In the genomic region with DNA sequence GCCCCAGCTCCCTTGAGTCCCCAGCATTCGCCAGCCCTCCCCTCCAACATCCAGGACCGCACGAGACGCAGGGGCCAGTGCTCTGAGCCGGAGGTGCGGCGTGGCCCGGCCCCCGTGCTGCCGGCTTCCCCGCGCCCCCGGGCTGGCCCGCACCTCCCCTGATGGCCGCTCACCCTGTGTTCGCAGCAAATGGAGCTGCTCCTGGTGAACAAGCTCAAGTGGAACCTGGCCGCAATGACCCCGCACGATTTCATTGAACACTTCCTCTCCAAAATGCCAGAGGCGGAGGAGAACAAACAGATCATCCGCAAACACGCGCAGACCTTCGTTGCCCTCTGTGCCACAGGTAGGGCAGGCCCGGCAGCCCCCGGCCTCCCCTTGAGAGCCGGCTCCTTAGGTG, we compare ENCODE assay signal across 8 cellular contexts. TPM values are rescaled to one million over a fixed set of nuclear protein-coding genes. Genes with fewer than 3 reads are reported as not detected.
A peak's percentile ranks its signal among the peaks of the same experiment; 100 is the strongest.
DNase-seq lines count a peak whose midpoint lies in the region; ATAC-seq and TF ChIP-seq lines count a peak whose summit lies in the region.

No MANE protein-coding gene starts in this region.

- H3K9ac ChIP-seq in Karpas-422 (ENCODE audit: low read length): no peak overlapping the region

- H3K27me3 ChIP-seq in A673 (replicated peaks; ENCODE audit: insufficient read depth, low read depth, low read length, poor library complexity) (no peaks in the 10 kb centered on the region), Karpas-422 (ENCODE audit: low read length) (no peaks in the 10 kb centered on the region)

- no TSS peak for BruUV-seq in A673 (replicated peaks; lab: Mats Ljungman, UMichigan)
- BruUV-seq in MCF 10A (replicated peaks; lab: Mats Ljungman, UMichigan): no TSS peak

- H3K4me3 ChIP-seq in A673 (ENCODE audit: low read depth, low read length, poor library complexity, severe bottlenecking) (peak overlapping the region; percentile 86), Karpas-422 (ENCODE audit: low read length) (no peak overlapping the region)

- no peak for ATAC-seq in GM18870 (IDR thresholded peaks at IDR 0.05; ENCODE audit: unreplicated experiment)
- ATAC-seq in GM21786 (IDR thresholded peaks at IDR 0.05; ENCODE audit: unreplicated experiment): no peak

- no peak overlapping the region for H2AFZ ChIP-seq in Karpas-422 (ENCODE audit: low read length)

- H3K27me3 Mint-ChIP-seq in HFFc6 (ENCODE audit: insufficient read depth) (peaks cover 58% of the 10 kb centered on the region), MCF 10A (ENCODE audit: insufficient read depth, unreplicated experiment) (no peaks in the 10 kb centered on the region), mesothelial cell of epicardium (ENCODE audit: low read depth) (peaks cover 12% of the 10 kb centered on the region)

- no peaks in the 10 kb centered on the region for H3K79me2 ChIP-seq in Karpas-422 (ENCODE audit: low read length)

- H3K9me3 Mint-ChIP-seq in HFFc6 (peaks cover 14% of the 10 kb centered on the region), MCF 10A (ENCODE audit: unreplicated experiment) (no peaks in the 10 kb centered on the region), mesothelial cell of epicardium (no peaks in the 10 kb centered on the region)

- H3K27ac ChIP-seq in A673 (ENCODE audit: low read depth, low read length, poor library complexity, severe bottlenecking): peak overlapping the region; percentile 99
- H3K27ac ChIP-seq in Karpas-422 (ENCODE audit: low read length): no peak overlapping the region

- H3K36me3 Mint-ChIP-seq in HFFc6 (ENCODE audit: low read depth): peaks cover 42% of the 10 kb centered on the region
- peaks cover 51% of the 10 kb centered on the region for H3K36me3 Mint-ChIP-seq in MCF 10A (ENCODE audit: insufficient read depth, unreplicated experiment)
- H3K36me3 Mint-ChIP-seq in mesothelial cell of epicardium: no peaks in the 10 kb centered on the region

- H3K27ac Mint-ChIP-seq in HFFc6 (peak overlapping the region; percentile 94), MCF 10A (ENCODE audit: low read depth, unreplicated experiment) (no peak overlapping the region), mesothelial cell of epicardium (peak overlapping the region; percentile 76)

- H4K20me1 ChIP-seq in Karpas-422 (ENCODE audit: insufficient read depth, low read depth, low read length): peaks cover 4% of the 10 kb centered on the region; the same call in 1 of the 2 replicates

- H3K4me1 ChIP-seq in A673 (ENCODE audit: insufficient read depth, low read length, poor library complexity, severe bottlenecking) (peaks cover 35% of the 10 kb centered on the region), Karpas-422 (ENCODE audit: low read length) (peaks cover 18% of the 10 kb centered on the region)

- CTCF ChIA-PET in A673 (lab: Charles Lee) (interaction anchor here (1.5 kb wide), 1 partner anchor 351 kb away, joined by 3 read pairs; no protein-coding TSS in a partner anchor), MCF 10A (lab: Yijun Ruan, JAX) (interaction anchor here (0.6 to 4.4 kb wide), 29 partner anchors 10 to 998 kb away, joined by 3 to 87 read pairs (median 4); no protein-coding TSS in a partner anchor)

- DNase-seq in A673 (ENCODE audit: low spot score) (no peak), HFFc6 (no peak), MCF 10A (ENCODE audit: unreplicated experiment) (peak; percentile 6), mesothelial cell of epicardium (ENCODE audit: low spot score in 2 of 2, unreplicated experiment in 2 of 2) (no peak), Karpas-422 (no peak), NCI-H2171 (lab: John Stamatoyannopoulos, UW) (no peak)

- H3K4me2 ChIP-seq in Karpas-422 (ENCODE audit: low read depth, low read length, poor library complexity, severe bottlenecking): no peak overlapping the region

- TF ChIP-seq CTCF in A673 (conservative IDR thresholded peaks at IDR 0.05; ENCODE audit: low read depth, low read length) (no peak; the same call in 1 of the 2 replicates), HFFc6 (IDR thresholded peaks at IDR 0.05) (peak; percentile 41), MCF 10A (IDR thresholded peaks at IDR 0.05; ENCODE audit: unreplicated experiment) (no peak), mesothelial cell of epicardium (IDR thresholded peaks at IDR 0.05; ENCODE audit: unreplicated experiment) (peak; percentile 41)

- H3K4me3 Mint-ChIP-seq in HFFc6 (peak overlapping the region; percentile 95), MCF 10A (ENCODE audit: unreplicated experiment) (peak overlapping the region; percentile 98), mesothelial cell of epicardium (peak overlapping the region; percentile 64)

- H3K4me1 Mint-ChIP-seq in HFFc6 (ENCODE audit: low read depth) (peaks cover 41% of the 10 kb centered on the region), MCF 10A (ENCODE audit: insufficient read depth, unreplicated experiment) (peaks cover 8% of the 10 kb centered on the region), mesothelial cell of epicardium (peaks cover 26% of the 10 kb centered on the region)

- H3K9me3 ChIP-seq in A673 (ENCODE audit: low read depth, low read length, poor library complexity, severe bottlenecking): no peaks in the 10 kb centered on the region
- no peaks in the 10 kb centered on the region for H3K9me3 ChIP-seq in Karpas-422 (ENCODE audit: low read length)

- intact Hi-C loops in A673 (cut with micrococcal nuclease; ENCODE audit: unreplicated experiment) (loop anchor here (1.0 kb wide), 1 partner anchor 542 kb away; no protein-coding TSS in a partner anchor), MCF 10A (cut with micrococcal nuclease) (loop anchor here (1.0 to 5.0 kb wide), 3 partner anchors 27 to 1386 kb away; no protein-coding TSS in a partner anchor)

- POLR2A ChIA-PET in A673 (lab: Charles Lee; ENCODE audit: low non-redundant PET) (interaction anchor here (0.6 to 1.4 kb wide), 2 partner anchors 22 to 542 kb away, joined by 3 to 7 read pairs; no protein-coding TSS in a partner anchor), MCF 10A (lab: Yijun Ruan, JAX) (interaction anchor here (0.7 to 3.4 kb wide), 13 partner anchors 27 to 803 kb away, joined by 3 to 32 read pairs (median 4); a partner anchor contains a TSS)

- no peaks in the 10 kb centered on the region for H3K9me2 ChIP-seq in Karpas-422 (replicated peaks; ENCODE audit: insufficient read depth, low read length)

- H3K36me3 ChIP-seq in A673 (ENCODE audit: insufficient read depth, low read length, poor library complexity, severe bottlenecking): peaks cover 66% of the 10 kb centered on the region
- no peaks in the 10 kb centered on the region for H3K36me3 ChIP-seq in Karpas-422 (ENCODE audit: insufficient read depth, low read length)

RNA-seq across cellular contexts. Expression of a gene that starts 2.7 kb away (rescaled TPM):
- total RNA-seq in A673 (2021) (2,517 and 2,519 TPM in 2 replicates), MCF 10A (2022) (96.6 and 106 TPM in 2 replicates), mesothelial cell of epicardium (215 to 224 TPM (median 217 TPM) in 3 replicates)
- total RNA-seq in HFFc6 (2021; fragmentation: NEBNext Ultra II Directional; extraction: Animal tissue kit (Norgen Biotek cat#: 25700)): 1,000 to 10,000 TPM; 1,259 to 2,084 (median 1,434) TPM
- total RNA-seq in Karpas-422 (2014; rRNA removed; shearing (Covaris generic); ENCODE audit: low replicate concordance): 0.54 and 4.3 TPM in 2 replicates

RNA-seq across cellular contexts. Expression of a gene that starts 31.5 kb away (rescaled TPM):
- total RNA-seq in A673 (2021) (52.8 and 56.0 TPM in 2 replicates), MCF 10A (2022) (31.5 and 34.2 TPM in 2 replicates), mesothelial cell of epicardium (30.0 to 35.8 TPM (median 31.6 TPM) in 3 replicates)
- total RNA-seq in HFFc6 (2021; fragmentation: NEBNext Ultra II Directional; extraction: Animal tissue kit (Norgen Biotek cat#: 25700)): 10 to 100 TPM; 23.2 to 28.5 (median 25.6) TPM
- total RNA-seq in Karpas-422 (2014; rRNA removed; shearing (Covaris generic); ENCODE audit: low replicate concordance): 24.2 and 26.2 TPM in 2 replicates

Comparison
In these comparisons a context has a peak if more than half of its experiments do, and no peak if none do; other contexts are left out.
1. CTCF ChIP-seq: peak in HFFc6 (single experiment) and mesothelial cell of epicardium (single experiment); none in A673 (single experiment) and MCF 10A (single experiment).
2. RNA of a gene that starts 2.7 kb away (total RNA-seq): 2,517 to 2,519 TPM in A673, 1,259 to 2,084 TPM in HFFc6, 215 to 224 TPM in mesothelial cell of epicardium and 96.6 to 106 TPM in MCF 10A; 0.54 to 4.3 TPM in Karpas-422; every median in the first group is over 10 times any median in the second.
3. Peak in every context shown above with its lines, with median percentiles within 50 percentile points of each other: H3K4me3 Mint-ChIP-seq.